In genomic region chr5:170114271-170114670, GRCh38 we compare ENCODE assay signal across 1 cellular context.
TF ChIP-seq lines count a peak whose summit lies in the region.

No MANE protein-coding gene starts in this region.

TF ChIP-seq in H1, 55 proteins besides CTCF, POLR2A, EP300 and RAD21 (continued from another document):
- no peak for TF ChIP-seq ATF3 (IDR thresholded peaks at IDR 0.05; ENCODE audit: insufficient read depth, low read depth, low read length)
- no peak for TF ChIP-seq FOSL1 (IDR thresholded peaks at IDR 0.05; ENCODE audit: insufficient read depth, low read depth, low read length)
- TF ChIP-seq SIN3A (conservative IDR thresholded peaks at IDR 0.05 in 1 of 2, IDR thresholded peaks at IDR 0.05 in 1 of 2; ENCODE audit: low read depth in 1 of 2, low read length in 2 of 2): no peak
- no peak for TF ChIP-seq TCF12 (IDR thresholded peaks at IDR 0.05; ENCODE audit: low read depth, low read length)
- no peak for TF ChIP-seq YY1 (IDR thresholded peaks at IDR 0.05; ENCODE audit: low read depth, low read length)
- no peak for TF ChIP-seq NRF1 (IDR thresholded peaks at IDR 0.05; ENCODE audit: low read depth, low read length)
- TF ChIP-seq BRCA1 (IDR thresholded peaks at IDR 0.05; ENCODE audit: low read depth, low read length): no peak
